In genomic region chr1:225355863-225356262, GRCh38 we compare ENCODE assay signal across 28 cellular contexts.
"Had no signal": no experiment of that assay in that cellular context is flagged by ENCODE, and none has a peak within 500 bp of the region (broad histone marks: within the 10 kb centered on the region; RNA-seq: fewer than 3 reads in every experiment).

No MANE protein-coding gene starts in this region.

- DNase-seq: activated CD4-positive, alpha-beta memory T cell treated with anti-CD3 and anti-CD28 coated beads, Interleukin-2, amount 10 ng/mL, durations not matched to agents 7 days and 5 days; activated CD4-positive, alpha-beta T cell treated with anti-CD3 and anti-CD28 coated beads for 36 hours; activated CD4-positive, alpha-beta T cell treated with anti-CD3 and anti-CD28 coated beads, Interleukin-2, amount 10 ng/mL, durations not matched to agents 24 days and 14 days; activated CD4-positive, alpha-beta T cell treated with anti-CD3 and anti-CD28 coated beads, Interleukin-2, amount 50 U/mL, for 4 hours; activated CD4-positive, CD25-positive, alpha-beta regulatory T cell; activated CD4-positive, CD25-positive, alpha-beta regulatory T cell treated with anti-CD3 and anti-CD28 coated beads, Interleukin-2, amount 50 U/mL, for 72 hours; activated CD8-positive, alpha-beta memory T cell treated with anti-CD3 and anti-CD28 coated beads, Interleukin-2, amount 50 U/mL, for 48 hours; activated gamma-delta T cell; activated naive CD4-positive, alpha-beta T cell; activated naive CD4-positive, alpha-beta T cell treated with anti-CD3 and anti-CD28 coated beads, Interleukin-2, amount 10 ng/mL, durations not matched to agents 7 days and 5 days; activated naive CD8-positive, alpha-beta T cell treated with anti-CD3 and anti-CD28 coated beads, Interleukin-2, amount 10 ng/mL, durations not matched to agents 7 days and 5 days; activated T-cell treated with anti-CD3 and anti-CD28 coated beads for 4 hours; activated T-cell treated with anti-CD3 and anti-CD28 coated beads, Interleukin-2, amount 50 U/mL, for 24 hours; activated T-cell treated with anti-CD3 and anti-CD28 coated beads, Interleukin-2, amount 50 U/mL, for 72 hours; dorsolateral prefrontal cortex; effector memory CD4-positive, alpha-beta T cell; endodermal cell; erythroblast; foreskin keratinocyte; gastrocnemius medialis; glutamatergic neuron; heart left ventricle; T-helper 2 cell had no signal

- H3K4me1 ChIP-seq: ascending aorta, breast epithelium, esophagus muscularis mucosa, gastrocnemius medialis, heart left ventricle had no signal

- H3K9me3 ChIP-seq: ascending aorta, breast epithelium, esophagus muscularis mucosa, gastrocnemius medialis, heart left ventricle had no signal

- H3K4me3 ChIP-seq: ascending aorta, breast epithelium, coronary artery, dorsolateral prefrontal cortex, esophagus muscularis mucosa, gastrocnemius medialis, heart left ventricle had no signal

- H3K27me3 ChIP-seq: ascending aorta, breast epithelium, esophagus muscularis mucosa, foreskin keratinocyte, gastrocnemius medialis had no signal

- H3K27ac ChIP-seq: ascending aorta, breast epithelium, coronary artery, dorsolateral prefrontal cortex, esophagus muscularis mucosa, foreskin keratinocyte, gastrocnemius medialis, heart left ventricle had no signal

- ATAC-seq: activated CD4-positive, alpha-beta T cell treated with anti-CD3 and anti-CD28 coated beads for 36 hours; activated naive CD4-positive, alpha-beta T cell treated with anti-CD3 and anti-CD28 coated beads, Interleukin-2, amount 50 U/mL, for 72 hours; activated T-cell treated with anti-CD3 and anti-CD28 coated beads, Interleukin-2, amount 50 U/mL, for 72 hours; foreskin keratinocyte; gastrocnemius medialis; heart left ventricle had no signal

- H3K36me3 ChIP-seq: ascending aorta, breast epithelium, esophagus muscularis mucosa, gastrocnemius medialis, heart left ventricle had no signal
